ENCODE assay signal across 18 cellular contexts in the genomic region with DNA sequence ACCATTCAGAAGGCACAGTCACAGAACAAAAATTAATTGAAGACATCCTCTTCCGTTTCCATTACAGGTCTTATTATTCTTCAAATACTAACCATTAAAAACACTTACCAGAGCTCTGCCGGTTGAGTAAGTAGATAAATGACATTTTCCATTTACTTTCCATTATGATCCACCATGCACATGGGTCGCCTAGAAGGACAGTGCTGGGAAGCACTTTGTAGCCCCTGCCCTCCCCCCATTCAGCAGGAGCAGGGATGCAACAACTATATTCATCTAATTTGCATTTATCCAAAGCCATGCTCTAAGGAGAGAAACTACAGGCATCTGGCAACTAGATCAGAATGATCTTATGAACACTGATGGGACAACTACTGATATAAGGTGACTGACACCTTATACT.
DNase-seq lines count a peak whose midpoint lies in the region; ATAC-seq, FAIRE-seq and TF ChIP-seq lines count a peak whose summit lies in the region.
"Had no signal": no experiment of that assay in that cellular context is flagged by ENCODE, and none has a peak within 500 bp of the region (broad histone marks: within the 10 kb centered on the region; RNA-seq: fewer than 3 reads in every experiment).

No MANE protein-coding gene starts in this region.

- TF ChIP-seq CTCF in right atrium auricular region (IDR thresholded peaks at IDR 0.05) (no peak), vagina (IDR thresholded peaks at IDR 0.05) (no peak)

- DNase-seq in activated T-cell treated with anti-CD3 and anti-CD28 coated beads, Interleukin-2, amount 50 U/mL, for 24 hours: no peak
- DNase-seq in activated T-cell treated with anti-CD3 and anti-CD28 coated beads, Interleukin-2, amount 50 U/mL, for 1 hour: no peak
- DNase-seq in right atrium auricular region (ENCODE audit: low spot score) (no peak), Right ventricle myocardium inferior (ENCODE audit: missing footprints) (no peak), vagina (ENCODE audit: extremely low spot score in 2 of 2) (no peak), GDM1 (lab: John Stamatoyannopoulos, UW) (no peak)
- no peak for DNase-seq in activated CD4-positive, CD25-positive, alpha-beta regulatory T cell (lab: John Stamatoyannopoulos, UW)
- DNase-seq: COR-L47, H7, IMR-90, Kasumi-1, NCI-H1105, NCI-H1694, NCI-H2227 treated with DMSO at 0.1 percent for 48 hours, NCI-H524 treated with DMSO at 0.1 percent for 48 hours had no signal

- intact Hi-C loops in Right ventricle myocardium inferior (cut with DNase I): loop anchor here (5.0 kb wide), 1 partner anchor 36 kb away; no protein-coding TSS in a partner anchor
- intact Hi-C loops in vagina (cut with DNase I): no loop called here

- H3K4me3 ChIP-seq in right atrium auricular region (no peak overlapping the region), vagina (no peak overlapping the region)
- H3K4me3 ChIP-seq: BLaER1 treated with 17β-estradiol and CSF1 and Interleukin-3, amounts not matched to agents 10 nM and 100 nM had no signal

- H3K36me3 ChIP-seq in right atrium auricular region (peaks cover 27% of the 10 kb centered on the region), vagina (peaks cover 0 to 17% of the 10 kb centered on the region in 2 donors)
- H3K36me3 ChIP-seq: BLaER1 treated with 17β-estradiol and CSF1 and Interleukin-3, amounts not matched to agents 10 nM and 100 nM had no signal

- H3K27ac Mint-ChIP-seq in activated T-cell treated with anti-CD3 and anti-CD28 coated beads, Interleukin-2, amount 50 U/mL, for 24 hours: peak overlapping the region; percentile 44

- H3K4me3 Mint-ChIP-seq in activated T-cell treated with anti-CD3 and anti-CD28 coated beads, Interleukin-2, amount 50 U/mL, for 24 hours: no peak overlapping the region

- H3K9me3 Mint-ChIP-seq in activated T-cell treated with anti-CD3 and anti-CD28 coated beads, Interleukin-2, amount 50 U/mL, for 24 hours: no peaks in the 10 kb centered on the region

- peaks cover 83% of the 10 kb centered on the region for H3K36me3 Mint-ChIP-seq in activated T-cell treated with anti-CD3 and anti-CD28 coated beads, Interleukin-2, amount 50 U/mL, for 24 hours (ENCODE audit: low read depth)

- H3K27me3 Mint-ChIP-seq in activated T-cell treated with anti-CD3 and anti-CD28 coated beads, Interleukin-2, amount 50 U/mL, for 24 hours: no peaks in the 10 kb centered on the region

- H3K27ac ChIP-seq in right atrium auricular region (peak overlapping the region; percentile 82 to 87), vagina (peak overlapping the region; percentile 81)
- H3K27ac ChIP-seq: BLaER1 treated with 17β-estradiol and CSF1 and Interleukin-3, amounts not matched to agents 10 nM and 100 nM had no signal

- FAIRE-seq in islet of Langerhans (lab: Jason Lieb, UNC): peak; percentile 89
- FAIRE-seq: A204.1 had no signal

- H3K27me3 ChIP-seq in right atrium auricular region: no peaks in the 10 kb centered on the region
- H3K27me3 ChIP-seq in vagina: no peaks in the 10 kb centered on the region
- H3K27me3 ChIP-seq: BLaER1 treated with 17β-estradiol and CSF1 and Interleukin-3, amounts not matched to agents 10 nM and 100 nM had no signal

- peaks cover 68% of the 10 kb centered on the region for H3K4me1 Mint-ChIP-seq in activated T-cell treated with anti-CD3 and anti-CD28 coated beads, Interleukin-2, amount 50 U/mL, for 24 hours (ENCODE audit: low read depth)

- ATAC-seq in Right ventricle myocardium inferior: no peak

- H3K4me1 ChIP-seq in right atrium auricular region (peaks cover 0 to 83% of the 10 kb centered on the region in 2 donors), vagina (peaks cover 33% of the 10 kb centered on the region)

- H3K9me3 ChIP-seq in right atrium auricular region (peaks cover 0 to 5% of the 10 kb centered on the region in 2 donors), vagina (no peaks in the 10 kb centered on the region)

- no peak for TF ChIP-seq POLR2A in vagina (IDR thresholded peaks at IDR 0.05)
